23 cellular contexts compared by ENCODE assay signal in genomic region chr21:32956257-32956656, GRCh38.
DNase-seq lines count a peak whose midpoint lies in the region; ATAC-seq, FAIRE-seq and TF ChIP-seq lines count a peak whose summit lies in the region.
"Had no signal": no experiment of that assay in that cellular context is flagged by ENCODE, and none has a peak within 500 bp of the region (broad histone marks: within the 10 kb centered on the region; RNA-seq: fewer than 3 reads in every experiment).

No MANE protein-coding gene starts in this region.

- H2BK120ac ChIP-seq in H1 (replicated peaks; ENCODE audit: low read depth, low read length) (no peak overlapping the region), neuronal stem cell (ENCODE audit: low read depth, low read length) (no peak overlapping the region)

- H3K36me3 Mint-ChIP-seq in GM23338 (ENCODE audit: low read depth), result no peaks in the 10 kb centered on the region
- no peaks in the 10 kb centered on the region for H3K36me3 Mint-ChIP-seq in activated naive CD4-positive, alpha-beta T cell treated with anti-CD3 and anti-CD28 coated beads, Interleukin-2, amount 50 U/mL, for 72 hours
- H3K36me3 Mint-ChIP-seq: CD14-positive monocyte had no signal

- CTCF ChIA-PET in H1 (lab: Charles Lee; ENCODE audit: partially characterized antibody), result interaction anchor here (1.1 to 2.6 kb wide), 5 partner anchors 16 to 171 kb away, joined by 3 to 8 read pairs (median 5); no protein-coding TSS in a partner anchor

- H3K9me3 Mint-ChIP-seq in GM23338, result peaks cover 2% of the 10 kb centered on the region; the same call in 1 of the 3 replicates
- no peaks in the 10 kb centered on the region for H3K9me3 Mint-ChIP-seq in activated naive CD4-positive, alpha-beta T cell treated with anti-CD3 and anti-CD28 coated beads, Interleukin-2, amount 50 U/mL, for 72 hours

- no peaks in the 10 kb centered on the region for H4K20me1 ChIP-seq in GM23338 (replicated peaks; ENCODE audit: insufficient read depth)
- no peaks in the 10 kb centered on the region for H4K20me1 ChIP-seq in H1 (replicated peaks in 1 of 2; ENCODE audit: control insufficient read depth in 1 of 2, insufficient read depth in 2 of 2, low read length in 2 of 2)

- no peak overlapping the region for H3K56ac ChIP-seq in H1 (replicated peaks; ENCODE audit: insufficient read length, low read depth, low read length)

- H3K14ac ChIP-seq in H1 (ENCODE audit: insufficient read length) (no peak overlapping the region), neuronal stem cell (ENCODE audit: low read length) (no peak overlapping the region)

- POLR2A ChIA-PET in H1 (lab: Charles Lee; ENCODE audit: partially characterized antibody), result interaction anchor here (0.6 to 1.1 kb wide), 2 partner anchors 12 to 1084 kb away, joined by 3 read pairs; no protein-coding TSS in a partner anchor

- H2AFZ ChIP-seq in GM23338 (peak overlapping the region; percentile 84), H1 (ENCODE audit: low read length) (peak overlapping the region; percentile 55; the same call in 1 of the 2 replicates), neuronal stem cell (ENCODE audit: low read length) (no peak overlapping the region)

- H3K9ac ChIP-seq in H1 (replicated peaks in 1 of 4; ENCODE audit: extremely low read depth in 1 of 4, low read depth in 3 of 4, low read length in 3 of 4) (no peak overlapping the region), neuronal stem cell (ENCODE audit: low read depth, low read length, poor library complexity) (no peak overlapping the region)
- H3K9ac ChIP-seq: KMS-11 had no signal

- no peak overlapping the region for H2BK20ac ChIP-seq in H1 (ENCODE audit: low read length)

- H4K8ac ChIP-seq in H1 (ENCODE audit: extremely low read depth, insufficient read depth, low read length), result no peak overlapping the region
- no peak overlapping the region for H4K8ac ChIP-seq in neuronal stem cell (ENCODE audit: low read depth, low read length)

- no peaks in the 10 kb centered on the region for H3K9me2 ChIP-seq in GM23338 (ENCODE audit: insufficient read depth)

- WGBS in H1 (ENCODE audit: extremely low coverage in 1 of 2, insufficient coverage in 1 of 2, insufficient read length in 1 of 2, insufficient replicate concordance in 2 of 2, low coverage in 1 of 2, low lambda C conversion rate in 2 of 2, missing lambda C conversion rate in 1 of 2), 2 experiments, result 88% methylated on average over 5 of the region's 5 CpGs; no CpG with 5 or more reads in 1 of the 2 experiments
- WGBS in neuronal stem cell (ENCODE audit: extremely low coverage in 2 of 2, insufficient read length in 2 of 2, insufficient replicate concordance in 1 of 2), 2 donors, result no CpG with 5 or more reads among the region's 5 CpGs

- DNase-seq in GM23338 (ENCODE audit: low spot score) (no peak), NCI-H82 (lab: John Stamatoyannopoulos, UW) (peak; percentile 62), H1 (ENCODE audit: low read depth in 1 of 2, low spot score in 2 of 2) (no peak), neuronal stem cell (ENCODE audit: low spot score) (no peak)
- DNase-seq in central memory CD4-positive, alpha-beta T cell, result no peak
- DNase-seq in activated naive CD4-positive, alpha-beta T cell treated with anti-CD3 and anti-CD28 coated beads, Interleukin-2, amount 50 U/mL, for 72 hours (ENCODE audit: low spot score in 2 of 2), result no peak
- DNase-seq: DMS53, EL, GF-D8, H7, NCI-H1092 treated with DMSO at 0.1 percent for 48 hours, NCI-H1436 treated with DMSO at 0.1 percent for 48 hours, NCI-H2029 treated with DMSO at 0.1 percent for 48 hours, NCI-H226, NCI-H510A treated with DMSO at 0.1 percent for 48 hours had no signal

- no peaks in the 10 kb centered on the region for H3K23me2 ChIP-seq in H1 (ENCODE audit: low read depth, low read length)

- H3F3A ChIP-seq in GM23338 (replicated peaks; ENCODE audit: low read depth), result no peaks in the 10 kb centered on the region

- no peak overlapping the region for H3K4me3 Mint-ChIP-seq in GM23338
- H3K4me3 Mint-ChIP-seq: B cell had no signal

- no peaks in the 10 kb centered on the region for H3K27me3 ChIP-seq in GM23338 (ENCODE audit: insufficient read depth)
- no peaks in the 10 kb centered on the region for H3K27me3 ChIP-seq in H1 (replicated peaks in 1 of 4; ENCODE audit: control insufficient read depth in 3 of 4, extremely low read depth in 1 of 4, insufficient read depth in 3 of 4, low read length in 3 of 4)
- H3K27me3 ChIP-seq in neuronal stem cell (ENCODE audit: control insufficient read depth in 3 of 3, insufficient read depth in 3 of 3, low read depth in 1 of 3, low read length in 3 of 3), result peaks cover 0 to 70% (median 0%) of the 10 kb centered on the region in 3 experiments

- H3K79me1 ChIP-seq in H1 (ENCODE audit: low read depth, low read length), result no peaks in the 10 kb centered on the region
- H3K79me1 ChIP-seq in neuronal stem cell (ENCODE audit: low read depth, low read length), result no peaks in the 10 kb centered on the region

- no peak overlapping the region for H2BK12ac ChIP-seq in H1 (ENCODE audit: low read depth, low read length)
- peak overlapping the region; percentile 5 for H2BK12ac ChIP-seq in neuronal stem cell (ENCODE audit: low read length)

- H3K4ac ChIP-seq in H1 (replicated peaks; ENCODE audit: insufficient read length, low read depth, low read length) (no peak overlapping the region), neuronal stem cell (ENCODE audit: low read length) (no peak overlapping the region)

- H3K23ac ChIP-seq in H1 (ENCODE audit: insufficient read length), result no peak overlapping the region
- H3K23ac ChIP-seq in neuronal stem cell (ENCODE audit: low read depth, low read length, poor library complexity), result no peak overlapping the region

- H3K36me3 ChIP-seq in GM23338 (ENCODE audit: insufficient read depth) (no peaks in the 10 kb centered on the region), H1 (ENCODE audit: control insufficient read depth in 2 of 4, insufficient read depth in 4 of 4, low read length in 3 of 4) (no peaks in the 10 kb centered on the region), neuronal stem cell (replicated peaks in 1 of 2; ENCODE audit: control insufficient read depth in 2 of 2, insufficient read depth in 2 of 2, low read length in 2 of 2) (no peaks in the 10 kb centered on the region)
- H3K36me3 ChIP-seq: SJSA1 had no signal

- no peak overlapping the region for H3K27ac Mint-ChIP-seq in GM23338
- no peak overlapping the region for H3K27ac Mint-ChIP-seq in activated naive CD4-positive, alpha-beta T cell treated with anti-CD3 and anti-CD28 coated beads, Interleukin-2, amount 50 U/mL, for 72 hours
- H3K27ac Mint-ChIP-seq: B cell had no signal

- H2BK5ac ChIP-seq in H1 (ENCODE audit: low read depth, low read length), result no peak overlapping the region; the same call in 1 of the 2 replicates
- no peak overlapping the region for H2BK5ac ChIP-seq in neuronal stem cell (ENCODE audit: low read length)

- TF ChIP-seq CTCF in GM23338 (conservative IDR thresholded peaks at IDR 0.05; ENCODE audit: low read depth in 2 of 2) (no peak), H1 (IDR thresholded peaks at IDR 0.05; ENCODE audit: control extremely low read depth in 1 of 3, insufficient read depth in 1 of 3, low read depth in 1 of 3, low read length in 3 of 3) (no peak)

- no peak overlapping the region for H3K4me2 ChIP-seq in GM23338
- no peak overlapping the region for H3K4me2 ChIP-seq in H1 (ENCODE audit: insufficient read depth in 1 of 2, low read depth in 2 of 2, low read length in 2 of 2)
- no peak overlapping the region for H3K4me2 ChIP-seq in neuronal stem cell (ENCODE audit: insufficient read depth, low read length, poor library complexity, severe bottlenecking)
- H3K4me2 ChIP-seq: KMS-11 had no signal

- TF ChIP-seq RAD21 in H1 (IDR thresholded peaks at IDR 0.05 in 1 of 2, conservative IDR thresholded peaks at IDR 0.05 in 1 of 2; ENCODE audit: low read depth in 2 of 2, low read length in 2 of 2), result no peak

- no peak overlapping the region for H3K4me3 ChIP-seq in GM23338
- H3K4me3 ChIP-seq in H1 (ENCODE audit: extremely low read depth in 1 of 4, insufficient read depth in 2 of 4, low read depth in 3 of 4, low read length in 4 of 4), result no peak overlapping the region
- H3K4me3 ChIP-seq in neuronal stem cell (ENCODE audit: low read length in 2 of 2), result no peak overlapping the region
- H3K4me3 ChIP-seq: SJSA1 had no signal

- no peak for FAIRE-seq in H1 (lab: Jason Lieb, UNC)
- FAIRE-seq: A204.1, HTR-8/SVneo had no signal

- H3K79me2 ChIP-seq in GM23338 (replicated peaks; ENCODE audit: insufficient read depth), result no peaks in the 10 kb centered on the region
- H3K79me2 ChIP-seq in H1 (ENCODE audit: control insufficient read depth in 1 of 2, insufficient read depth in 2 of 2, low read length in 2 of 2), result no peaks in the 10 kb centered on the region

- H3K4me1 Mint-ChIP-seq in GM23338, result peaks cover 58% of the 10 kb centered on the region
- H3K4me1 Mint-ChIP-seq: B cell, CD14-positive monocyte had no signal

- no peak for ATAC-seq in GM23338
- no peak for ATAC-seq in HG03045 (IDR thresholded peaks at IDR 0.05; ENCODE audit: unreplicated experiment)
- no peak for ATAC-seq in activated naive CD4-positive, alpha-beta T cell treated with anti-CD3 and anti-CD28 coated beads, Interleukin-2, amount 50 U/mL, for 72 hours
- ATAC-seq: Right ventricle myocardium inferior had no signal

- no peak overlapping the region for H2BK15ac ChIP-seq in H1 (ENCODE audit: low read length)
- no peak overlapping the region for H2BK15ac ChIP-seq in neuronal stem cell (ENCODE audit: low read length)

- no peaks in the 10 kb centered on the region for H3K9me3 ChIP-seq in H1 (ENCODE audit: insufficient read depth in 2 of 2, low read depth in 1 of 2, low read length in 1 of 2)
- H3K9me3 ChIP-seq in neuronal stem cell (replicated peaks in 1 of 2; ENCODE audit: control insufficient read depth in 2 of 2, insufficient read depth in 1 of 2, low read depth in 1 of 2, low read length in 2 of 2), result no peaks in the 10 kb centered on the region
- H3K9me3 ChIP-seq: SJSA1 had no signal

- H3K27me3 Mint-ChIP-seq in GM23338 (ENCODE audit: insufficient read depth, low read depth, poor library complexity), result no peaks in the 10 kb centered on the region

- H4K91ac ChIP-seq in H1 (replicated peaks; ENCODE audit: insufficient read length, low read length) (no peak overlapping the region), neuronal stem cell (ENCODE audit: low read depth, low read length, poor library complexity) (no peak overlapping the region)

- H2AK5ac ChIP-seq in H1 (ENCODE audit: low read depth, low read length) (no peak overlapping the region), neuronal stem cell (ENCODE audit: low read depth, low read length) (no peak overlapping the region)

- TF ChIP-seq EP300 in H1 (IDR thresholded peaks at IDR 0.05; ENCODE audit: borderline replicate concordance in 1 of 2, low read depth in 2 of 2, low read length in 2 of 2), result no peak

- TF ChIP-seq POLR2A in H1 (IDR thresholded peaks at IDR 0.05; ENCODE audit: control extremely low read depth in 1 of 2, low read depth in 2 of 2, low read length in 2 of 2), result no peak

- no peak overlapping the region for H3K18ac ChIP-seq in H1 (ENCODE audit: extremely low read depth, low read length)
- no peak overlapping the region for H3K18ac ChIP-seq in neuronal stem cell (ENCODE audit: low read length)

- no peak overlapping the region for H4K5ac ChIP-seq in H1 (ENCODE audit: insufficient read length, low read depth, low read length)

- H3K27ac ChIP-seq in GM23338 (ENCODE audit: low read depth) (no peak overlapping the region), H1 (ENCODE audit: low read depth, low read length) (no peak overlapping the region), neuronal stem cell (replicated peaks; ENCODE audit: low read length) (peak overlapping the region; percentile 59)
- H3K27ac ChIP-seq: KMS-11, SJSA1 had no signal

- H3K4me1 ChIP-seq in GM23338 (ENCODE audit: insufficient read depth), result peaks cover 50% of the 10 kb centered on the region
- peaks cover 0 to 16% (median 6%) of the 10 kb centered on the region in 4 experiments; a peak in 5 of 7 replicates for H3K4me1 ChIP-seq in H1 (replicated peaks in 1 of 4; ENCODE audit: control insufficient read depth in 3 of 4, insufficient read depth in 4 of 4, low read length in 3 of 4)
- H3K4me1 ChIP-seq in neuronal stem cell (ENCODE audit: control insufficient read depth in 2 of 2, insufficient read depth in 1 of 2, low read depth in 1 of 2, low read length in 2 of 2), result peaks cover 8 to 30% of the 10 kb centered on the region in 2 donors
- H3K4me1 ChIP-seq: SJSA1 had no signal
